23 cellular contexts compared by ENCODE assay signal in genomic region chr1:233132445-233132844, GRCh38.
"Had no signal": no experiment of that assay in that cellular context is flagged by ENCODE, and none has a peak within 500 bp of the region (broad histone marks: within the 10 kb centered on the region; RNA-seq: fewer than 3 reads in every experiment).

No MANE protein-coding gene starts in this region.

- H3K27me3 Mint-ChIP-seq: naive thymus-derived CD4-positive, alpha-beta T cell had no signal

- H3K4me3 Mint-ChIP-seq: naive thymus-derived CD4-positive, alpha-beta T cell; nephron progenitor cell; stimulated activated effector memory CD8-positive, alpha-beta T cell treated with anti-CD3 and anti-CD28 coated beads, Interleukin-12 subunit alpha, Interleukin-12 subunit beta, amount 100 ng/mL, for 72 hours had no signal

- ATAC-seq: foreskin keratinocyte; left colon; left ventricle myocardium superior; naive thymus-derived CD4-positive, alpha-beta T cell; psoas muscle; right lobe of liver; stimulated activated effector memory CD8-positive, alpha-beta T cell treated with anti-CD3 and anti-CD28 coated beads, Interleukin-12 subunit alpha, Interleukin-12 subunit beta, amount 100 ng/mL, for 72 hours; stimulated activated naive CD8-positive, alpha-beta T cell treated with anti-CD3 and anti-CD28 coated beads, Interleukin-15, Interleukin-2, amounts not matched to agents 100 U/mL and 50 U/mL, for 24 hours; upper lobe of right lung had no signal

- H3K4me1 Mint-ChIP-seq: stimulated activated effector memory CD8-positive, alpha-beta T cell treated with anti-CD3 and anti-CD28 coated beads, Interleukin-12 subunit alpha, Interleukin-12 subunit beta, amount 100 ng/mL, for 72 hours had no signal

- H3K27ac Mint-ChIP-seq: naive thymus-derived CD4-positive, alpha-beta T cell; nephron progenitor cell; stimulated activated effector memory CD8-positive, alpha-beta T cell treated with anti-CD3 and anti-CD28 coated beads, Interleukin-12 subunit alpha, Interleukin-12 subunit beta, amount 100 ng/mL, for 72 hours had no signal

- H3K36me3 ChIP-seq: neutrophil, right lobe of liver, upper lobe of right lung, vagina had no signal

- H3K4me1 ChIP-seq: foreskin keratinocyte, psoas muscle, right lobe of liver, suprapubic skin, tibial artery, upper lobe of right lung, vagina had no signal

- H3K4me3 ChIP-seq: lung, psoas muscle, right lobe of liver, suprapubic skin, tibial artery, upper lobe of right lung, vagina had no signal

- H3K9me3 ChIP-seq: neutrophil, psoas muscle, right lobe of liver, suprapubic skin, tibial artery, upper lobe of right lung, vagina had no signal

- H3K27ac ChIP-seq: foreskin keratinocyte, neutrophil, psoas muscle, right lobe of liver, suprapubic skin, tibial artery, upper lobe of right lung, vagina had no signal

- H3K9me3 Mint-ChIP-seq: stimulated activated effector memory CD8-positive, alpha-beta T cell treated with anti-CD3 and anti-CD28 coated beads, Interleukin-12 subunit alpha, Interleukin-12 subunit beta, amount 100 ng/mL, for 72 hours had no signal

- DNase-seq: dermis blood vessel endothelial cell; erythroblast; foreskin keratinocyte; head of caudate nucleus; hippocampal formation; left colon; left ventricle myocardium superior; mesendoderm; naive thymus-derived CD4-positive, alpha-beta T cell; nephron progenitor cell; psoas muscle; retina; right lobe of liver; stimulated activated CD4-positive, alpha-beta T cell treated with anti-CD3 and anti-CD28 coated beads, Interleukin-4, amount 100 ng/mL, for 1 hour; stimulated activated CD8-positive, alpha-beta memory T cell treated with anti-CD3 and anti-CD28 coated beads, Interleukin-4, amount 100 ng/mL, for 48 hours; stimulated activated naive CD8-positive, alpha-beta T cell treated with anti-CD3 and anti-CD28 coated beads, Interleukin-15, Interleukin-2, amounts not matched to agents 100 U/mL and 50 U/mL, for 24 hours; tibial artery; upper lobe of right lung had no signal

- H3K27me3 ChIP-seq: foreskin keratinocyte, neutrophil, right lobe of liver, suprapubic skin, tibial artery, upper lobe of right lung, vagina had no signal
